In the genomic region with DNA sequence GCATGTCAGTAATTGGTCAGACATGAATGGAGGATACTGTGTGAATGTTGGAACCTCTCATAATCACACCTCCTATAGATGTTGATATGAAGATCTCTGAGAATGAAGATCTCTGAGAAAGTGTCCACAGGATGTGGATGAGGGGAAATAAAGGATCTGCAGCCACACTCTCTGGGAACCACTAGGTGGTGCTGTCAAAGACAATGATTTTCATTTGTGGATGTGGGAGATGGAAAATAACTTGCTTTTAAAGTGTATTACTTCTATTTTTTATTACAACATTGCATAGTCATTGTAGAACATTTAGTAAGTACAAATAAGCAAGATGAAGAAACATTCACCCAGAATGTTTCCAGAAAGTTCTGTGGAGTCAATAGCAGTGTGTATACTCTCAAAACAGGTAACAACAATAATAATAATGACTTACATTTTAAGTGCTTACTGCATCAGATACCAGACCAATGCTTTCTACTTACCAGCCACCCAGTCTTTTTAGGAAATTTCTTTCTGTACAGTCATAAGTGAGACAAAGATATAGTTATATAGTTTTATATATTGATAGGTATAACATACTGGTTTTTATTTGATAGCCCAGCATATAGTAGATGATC, we compare ENCODE assay signal across 8 cellular contexts.
DNase-seq lines count a peak whose midpoint lies in the region; ATAC-seq and TF ChIP-seq lines count a peak whose summit lies in the region.

No MANE protein-coding gene starts in this region.

- no peak for ATAC-seq in HG02798 (IDR thresholded peaks at IDR 0.05; ENCODE audit: poor library complexity, unreplicated experiment)
- ATAC-seq in GM19455 (IDR thresholded peaks at IDR 0.05; ENCODE audit: unreplicated experiment): no peak

- H3K27ac ChIP-seq in 22Rv1: no peak overlapping the region

- TF ChIP-seq CTCF in 22Rv1 (IDR thresholded peaks at IDR 0.05): peak; percentile 83
- peak; percentile 62 for TF ChIP-seq CTCF in GM12874 (IDR thresholded peaks at IDR 0.05; ENCODE audit: insufficient read depth, low read depth, low read length)
- TF ChIP-seq CTCF in fibroblast of villous mesenchyme (IDR thresholded peaks at IDR 0.05; ENCODE audit: insufficient read depth, low read depth, low read length): peak; percentile 80

- H3K4me3 ChIP-seq in fibroblast of villous mesenchyme (ENCODE audit: low read depth, low read length): no peak overlapping the region

- DNase-seq in OCI-M1 (lab: John Stamatoyannopoulos, UW) (peak; percentile 30), fibroblast of villous mesenchyme (ENCODE audit: low read depth) (peak; percentile 24)
- no peak for DNase-seq in activated CD8-positive, alpha-beta memory T cell treated with anti-CD3 and anti-CD28 coated beads, Interleukin-2, amount 50 U/mL, for 4 hours
- DNase-seq in effector CD4-positive, alpha-beta T cell: no peak

Comparison
In these comparisons a context has a peak if more than half of its experiments do, and no peak if none do; other contexts are left out.
1. DNase-seq: peak in OCI-M1 (single experiment) and fibroblast of villous mesenchyme (single experiment); none in activated CD8-positive, alpha-beta memory T cell treated with anti-CD3 and anti-CD28 coated beads, Interleukin-2, amount 50 U/mL, for 4 hours (single experiment) and effector CD4-positive, alpha-beta T cell (single experiment).
2. Peak in every context shown above with its lines, with median percentiles within 50 percentile points of each other: CTCF ChIP-seq.